ENCODE assay signal across 8 cellular contexts in the genomic region with DNA sequence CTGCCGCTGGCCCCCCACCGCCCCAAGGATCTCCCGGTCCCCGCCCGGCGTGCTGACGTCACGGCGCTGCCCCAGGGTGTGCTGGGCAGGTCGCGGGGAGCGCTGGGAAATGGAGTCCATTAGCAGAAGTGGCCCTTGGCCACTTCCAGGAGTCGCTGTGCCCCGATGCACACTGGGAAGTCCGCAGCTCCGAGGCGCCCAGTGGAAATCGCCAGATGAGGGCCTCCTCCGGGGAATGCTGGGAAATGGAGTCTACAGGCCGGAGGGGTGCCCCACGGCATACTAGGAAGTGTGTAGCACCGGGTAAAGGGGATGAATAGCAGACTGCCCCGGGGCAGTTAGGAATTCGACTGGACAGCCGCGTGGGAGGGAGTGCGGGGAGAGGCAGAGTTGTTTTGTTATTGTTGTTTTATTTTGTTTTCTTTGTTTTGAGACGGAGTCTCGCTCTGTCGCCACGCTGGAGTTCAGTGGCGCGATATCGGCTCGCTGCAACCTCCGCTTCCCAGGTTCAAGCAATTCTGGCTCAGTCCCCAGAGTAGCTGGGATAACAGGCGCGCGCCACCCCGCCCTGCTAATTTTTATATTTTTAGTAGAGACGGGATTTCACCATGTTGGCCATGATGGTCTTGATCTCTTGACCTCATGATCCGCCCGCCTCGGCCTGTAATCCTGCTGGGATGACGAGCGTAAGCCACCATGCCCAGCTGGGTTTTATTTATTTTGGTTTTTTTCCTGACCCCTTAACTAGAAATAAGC. TPM values are rescaled to one million over a fixed set of nuclear protein-coding genes. Genes with fewer than 3 reads are reported as not detected.
DNase-seq lines count a peak whose midpoint lies in the region; ATAC-seq and TF ChIP-seq lines count a peak whose summit lies in the region.

PPP1R12C (minus strand) TSS at position 2 of the 756 bp plus-strand sequence. CDS start 94 bp downstream, outside the sequence.

- H3K36me3 Mint-ChIP-seq in activated CD4-positive, alpha-beta T cell treated with anti-CD3 and anti-CD28 coated beads for 36 hours (ENCODE audit: low read depth), result peaks cover 9% of the 10 kb centered on the region

- peaks cover 2% of the 10 kb centered on the region for H3K27me3 Mint-ChIP-seq in activated CD4-positive, alpha-beta T cell treated with anti-CD3 and anti-CD28 coated beads for 36 hours

- peak; percentile 82 for ATAC-seq in HG03442 (IDR thresholded peaks at IDR 0.05; ENCODE audit: unreplicated experiment)
- peak; percentile 96 for ATAC-seq in activated CD4-positive, alpha-beta T cell treated with anti-CD3 and anti-CD28 coated beads for 36 hours

- H3K27me3 ChIP-seq in kidney epithelial cell (ENCODE audit: control insufficient read depth, insufficient read depth, low read length), result no peaks in the 10 kb centered on the region

- intact Hi-C loops in activated CD4-positive, alpha-beta T cell treated with anti-CD3 and anti-CD28 coated beads for 36 hours (cut with DNase I, micrococcal nuclease), result loop anchor here in 1 of 2 experiments (1.0 to 10.0 kb wide), 21 partner anchors 37 to 1016 kb away; partner anchors contain the start of genes DNAAF3, EPN1, FIZ1 and HSPBP1

- H3K27ac Mint-ChIP-seq in activated CD4-positive, alpha-beta T cell treated with anti-CD3 and anti-CD28 coated beads for 36 hours, result peak within 1 kb of the TSS; percentile 97

- CTCF ChIA-PET in activated CD4-positive, alpha-beta T cell treated with anti-CD3 and anti-CD28 coated beads for 36 hours (lab: Charles Lee), result interaction anchor here (0.7 to 2.8 kb wide), 5 partner anchors 30 to 393 kb away, joined by 3 to 7 read pairs (median 3); partner anchors contain the start of gene KMT5C

- POLR2A ChIA-PET in activated CD4-positive, alpha-beta T cell treated with anti-CD3 and anti-CD28 coated beads for 36 hours (lab: Charles Lee), result interaction anchor here (0.6 to 1.1 kb wide), 3 partner anchors 290 to 654 kb away, joined by 3 read pairs; partner anchors contain the start of genes LENG9 and UBE2S

- TF ChIP-seq CTCF in choroid plexus epithelial cell (conservative IDR thresholded peaks at IDR 0.05; ENCODE audit: low read depth, low read length) (no peak), kidney epithelial cell (IDR thresholded peaks at IDR 0.05; ENCODE audit: insufficient read depth, low read length, poor library complexity, severe bottlenecking) (no peak)

- DNase-seq in AML-193 (lab: John Stamatoyannopoulos, UW) (peak; percentile 96 to 98), GM19238 (ENCODE audit: insufficient read length, low spot score) (peak; percentile 100), NCI-H524 (lab: John Stamatoyannopoulos, UW) (peak; percentile 98 to 99), choroid plexus epithelial cell (ENCODE audit: low read depth) (peak; percentile 99), kidney epithelial cell (ENCODE audit: low read depth) (peak; percentile 96)
- DNase-seq in activated CD4-positive, alpha-beta T cell treated with anti-CD3 and anti-CD28 coated beads for 36 hours, result peak; percentile 99
- peak; percentile 96 to 98 for DNase-seq in stimulated activated CD4-positive, alpha-beta T cell treated with anti-CD3 and anti-CD28 coated beads, Interleukin-15, amount 100 ng/mL, for 48 hours (ENCODE audit: low read depth in 2 of 2)

- H3K9me3 Mint-ChIP-seq in activated CD4-positive, alpha-beta T cell treated with anti-CD3 and anti-CD28 coated beads for 36 hours (ENCODE audit: low read depth), result no peaks in the 10 kb centered on the region

- H3K4me1 Mint-ChIP-seq in activated CD4-positive, alpha-beta T cell treated with anti-CD3 and anti-CD28 coated beads for 36 hours, result peaks cover 24% of the 10 kb centered on the region

- peak within 1 kb of the TSS; percentile 95 for H3K4me3 Mint-ChIP-seq in activated CD4-positive, alpha-beta T cell treated with anti-CD3 and anti-CD28 coated beads for 36 hours

- peak within 1 kb of the TSS; percentile 90 for H3K4me3 ChIP-seq in choroid plexus epithelial cell (ENCODE audit: low read depth, low read length)
- peak within 1 kb of the TSS; percentile 91 for H3K4me3 ChIP-seq in kidney epithelial cell (ENCODE audit: low read depth, low read length)

- no peaks in the 10 kb centered on the region for H3K36me3 ChIP-seq in kidney epithelial cell (ENCODE audit: control insufficient read depth, insufficient read depth, low read length)

RNA-seq across cellular contexts. Expression of gene PPP1R12C, which starts in this region (rescaled TPM):
- 10 to 100 TPM; 66.1 to 69.8 TPM for total RNA-seq in activated CD4-positive, alpha-beta T cell treated with anti-CD3 and anti-CD28 coated beads for 36 hours
- 62.9 and 94.8 TPM in 2 replicates for total RNA-seq in kidney epithelial cell

Comparison
In these comparisons a context has a peak if more than half of its experiments do, and no peak if none do; other contexts are left out.
1. Peak in every context shown above with its lines: DNase-seq, ATAC-seq and H3K4me3 ChIP-seq.